8 cellular contexts compared by ENCODE assay signal in the genomic region with DNA sequence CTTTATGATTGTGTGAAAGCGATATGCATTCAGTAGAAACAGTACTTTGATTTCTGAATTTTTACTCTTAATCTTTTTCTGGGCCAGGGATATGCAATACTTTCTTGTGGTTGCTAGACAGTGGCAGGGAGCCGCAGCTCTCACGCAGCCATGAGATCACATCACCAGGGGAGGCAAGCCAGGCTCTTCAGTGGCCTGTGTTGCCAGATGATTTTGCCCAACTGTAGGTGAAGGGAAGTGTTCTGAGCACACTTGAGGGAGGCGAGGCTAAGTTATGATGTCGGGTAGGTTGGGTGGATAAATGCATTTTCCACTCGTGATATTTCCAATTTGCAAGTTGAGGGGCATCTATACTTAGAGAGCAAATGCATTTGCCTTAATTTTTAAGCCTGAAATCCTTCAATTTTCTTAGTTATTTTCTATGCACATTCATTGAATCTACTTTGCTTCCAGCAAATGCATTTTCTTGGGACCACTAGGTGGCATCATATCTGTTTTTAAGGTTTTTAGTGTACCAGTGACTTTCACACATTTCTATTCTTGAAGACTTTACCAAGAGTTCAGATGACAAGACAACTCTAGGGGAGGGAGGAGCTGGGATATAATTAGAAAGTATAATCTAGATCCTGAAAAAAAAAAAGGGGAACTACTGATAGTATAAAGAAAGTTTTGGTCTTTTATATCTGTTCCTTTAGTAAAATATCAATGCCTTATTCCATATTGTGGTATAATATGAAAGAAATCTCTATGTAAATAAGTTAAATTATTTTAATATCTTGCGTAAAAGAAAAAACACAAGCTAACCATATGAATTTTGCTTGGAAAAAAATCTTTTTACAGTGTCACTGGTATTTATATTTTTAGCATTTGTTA.
DNase-seq lines count a peak whose midpoint lies in the region; ATAC-seq, FAIRE-seq and TF ChIP-seq lines count a peak whose summit lies in the region.

No MANE protein-coding gene starts in this region.

- no peaks in the 10 kb centered on the region for H3K27me3 ChIP-seq in WERI-Rb-1 (ENCODE audit: insufficient read depth, low read depth, severe bottlenecking)

- TF ChIP-seq POLR2A in NB4 (IDR thresholded peaks at IDR 0.05; ENCODE audit: extremely low read depth, insufficient read length), result no peak

- TF ChIP-seq CTCF in NB4 (IDR thresholded peaks at IDR 0.05; ENCODE audit: low read depth, low read length) (peak; percentile 53), WERI-Rb-1 (IDR thresholded peaks at IDR 0.05; ENCODE audit: low read depth, low read length) (0 out of 2 replicates have a peak, but pooled peaks have one; percentile 10), kidney (IDR thresholded peaks at IDR 0.05; ENCODE audit: borderline replicate concordance, extremely low read depth, insufficient read depth) (peak; percentile 62)

- no peak for ATAC-seq in GM19467 (IDR thresholded peaks at IDR 0.05; ENCODE audit: unreplicated experiment)
- no peak for ATAC-seq in HG02870 (IDR thresholded peaks at IDR 0.05; ENCODE audit: unreplicated experiment)
- no peak for ATAC-seq in HG02610 (IDR thresholded peaks at IDR 0.05; ENCODE audit: unreplicated experiment)

- H3K4me1 ChIP-seq in kidney (ENCODE audit: control insufficient read depth in 1 of 2, insufficient read depth in 1 of 2, low read depth in 1 of 2, low read length in 2 of 2), result no peaks in the 10 kb centered on the region

- H3K9ac ChIP-seq in kidney (ENCODE audit: low read length in 2 of 2), result no peak overlapping the region

- H3K4me3 ChIP-seq in NB4 (ENCODE audit: low read depth, low read length) (no peak overlapping the region), WERI-Rb-1 (ENCODE audit: low read depth, low read length) (no peak overlapping the region), kidney (ENCODE audit: low read length in 2 of 2) (no peak overlapping the region)

- H3K36me3 ChIP-seq in WERI-Rb-1 (no peaks in the 10 kb centered on the region), kidney (ENCODE audit: control insufficient read depth in 1 of 2, insufficient read depth in 2 of 2, low read length in 2 of 2) (no peaks in the 10 kb centered on the region)

- H3K27ac ChIP-seq in WERI-Rb-1, result no peak overlapping the region
- no peak overlapping the region for H3K27ac ChIP-seq in kidney (ENCODE audit: low read depth in 2 of 2, low read length in 2 of 2)

- intact Hi-C loops in kidney (cut with DNase I), result no loop called here

- no peaks in the 10 kb centered on the region for H3K9me3 ChIP-seq in WERI-Rb-1 (ENCODE audit: severe bottlenecking)
- no peaks in the 10 kb centered on the region for H3K9me3 ChIP-seq in kidney (ENCODE audit: control insufficient read depth in 1 of 2, low read length in 2 of 2)

- peak; percentile 53 for DNase-seq in DMS 273 (lab: John Stamatoyannopoulos, UW; ENCODE audit: unreplicated experiment)
- no peak for DNase-seq in DMS 273 treated with DMSO at 0.1 percent for 48 hours (lab: John Stamatoyannopoulos, UW)
- peak; percentile 48 for DNase-seq in NB4 (ENCODE audit: low read depth)
- no peak for DNase-seq in WERI-Rb-1
- DNase-seq in kidney, result no peak

- FAIRE-seq in kidney (lab: Jason Lieb, UNC), result peak; percentile 27

Comparison
In these comparisons a context has a peak if more than half of its experiments do, and no peak if none do; other contexts are left out.
1. DNase-seq: peak in DMS 273 (single experiment) and NB4 (single experiment); none in DMS 273 treated with DMSO at 0.1 percent for 48 hours (single experiment), WERI-Rb-1 (single experiment) and kidney (single experiment).
2. CTCF ChIP-seq: peak in every context shown above with its lines; median percentile 62 in kidney; 53 in NB4; 10 in WERI-Rb-1.